Comparison of ENCODE assay signal across 20 cellular contexts in genomic region chr3:138455801-138456716, GRCh38. TPM values are rescaled to one million over a fixed set of nuclear protein-coding genes. Genes with fewer than 3 reads are reported as not detected.
DNase-seq lines count a peak whose midpoint lies in the region; ATAC-seq and TF ChIP-seq lines count a peak whose summit lies in the region.
"Had no signal": no experiment of that assay in that cellular context is flagged by ENCODE, and none has a peak within 500 bp of the region (broad histone marks: within the 10 kb centered on the region; RNA-seq: fewer than 3 reads in every experiment).

No MANE protein-coding gene starts in this region.

- DNase-seq in EL (peak; percentile 26), cerebellum (ENCODE audit: low spot score) (peak; percentile 37), neural crest cell (ENCODE audit: low read depth, low spot score) (no peak), DMS79 treated with DMSO at 0.1 percent for 48 hours (lab: John Stamatoyannopoulos, UW) (no peak), foreskin fibroblast (no peak), NCI-H345 (lab: John Stamatoyannopoulos, UW) (no peak)
- DNase-seq: activated CD8-positive, alpha-beta T cell treated with anti-CD3 and anti-CD28 coated beads for 36 hours; amniotic stem cell; glutamatergic neuron; KBM-7; naive thymus-derived CD4-positive, alpha-beta T cell; NCI-H1436 treated with DMSO at 0.1 percent for 48 hours; NK-92 treated with Interleukin-12 subunit alpha and Interleukin-12 subunit beta, amount 100 ng/mL, for 24 hours; stimulated activated CD4-positive, alpha-beta T cell treated with anti-CD3 and anti-CD28 coated beads, Interleukin-12 subunit alpha, Interleukin-12 subunit beta, amount 100 ng/mL, for 4 hours; T-cell had no signal

- ATAC-seq in GM21723 (IDR thresholded peaks at IDR 0.05; ENCODE audit: unreplicated experiment) = no peak
- ATAC-seq: activated CD8-positive, alpha-beta T cell treated with anti-CD3 and anti-CD28 coated beads for 36 hours; GM23338; naive thymus-derived CD4-positive, alpha-beta T cell; T-cell had no signal

- H3K4me3 Mint-ChIP-seq in neural crest cell = no peak overlapping the region
- H3K4me3 Mint-ChIP-seq: activated CD8-positive, alpha-beta T cell treated with anti-CD3 and anti-CD28 coated beads for 36 hours; GM23338; T-cell had no signal

- no peak for TF ChIP-seq RAD21 in Ishikawa (IDR thresholded peaks at IDR 0.05; ENCODE audit: low read depth)

- peak overlapping the region; percentile 78 for H3K27ac Mint-ChIP-seq in neural crest cell (ENCODE audit: unreplicated experiment)
- H3K27ac Mint-ChIP-seq: activated CD8-positive, alpha-beta T cell treated with anti-CD3 and anti-CD28 coated beads for 36 hours; GM23338; progenitor cell of endocrine pancreas; T-cell had no signal

- H3K36me3 Mint-ChIP-seq in neural crest cell (ENCODE audit: low read depth) = no peaks in the 10 kb centered on the region
- H3K36me3 Mint-ChIP-seq: naive thymus-derived CD4-positive, alpha-beta T cell; T-cell had no signal

- no peaks in the 10 kb centered on the region for H3K9me3 Mint-ChIP-seq in neural crest cell
- H3K9me3 Mint-ChIP-seq: activated CD8-positive, alpha-beta T cell treated with anti-CD3 and anti-CD28 coated beads for 36 hours; naive thymus-derived CD4-positive, alpha-beta T cell; T-cell had no signal

- TF ChIP-seq EP300 in Ishikawa (IDR thresholded peaks at IDR 0.05; ENCODE audit: borderline replicate concordance) = no peak

- TF ChIP-seq CTCF in neural crest cell (conservative IDR thresholded peaks at IDR 0.05) = no peak
- no peak for TF ChIP-seq CTCF in foreskin fibroblast (IDR thresholded peaks at IDR 0.05; ENCODE audit: low read depth, low read length)

- H3K27me3 Mint-ChIP-seq in neural crest cell (ENCODE audit: low read depth) = no peaks in the 10 kb centered on the region
- H3K27me3 Mint-ChIP-seq: activated CD8-positive, alpha-beta T cell treated with anti-CD3 and anti-CD28 coated beads for 36 hours; naive thymus-derived CD4-positive, alpha-beta T cell; progenitor cell of endocrine pancreas had no signal

- H3K4me1 Mint-ChIP-seq in neural crest cell = peaks cover 4% of the 10 kb centered on the region

- no peak overlapping the region for H3K4me3 ChIP-seq in foreskin fibroblast (ENCODE audit: low read depth in 1 of 2, low read length in 2 of 2)
- H3K4me3 ChIP-seq: GM23338, tibial artery had no signal

TF ChIP-seq in Ishikawa, 13 proteins besides CTCF, POLR2A, EP300 and RAD21:
- TF ChIP-seq REST (IDR thresholded peaks at IDR 0.05; ENCODE audit: low read depth) (no peak), YY1 (IDR thresholded peaks at IDR 0.05; ENCODE audit: low read depth) (no peak), FOXM1 (IDR thresholded peaks at IDR 0.05; ENCODE audit: borderline replicate concordance, low read depth) (no peak), MAX (IDR thresholded peaks at IDR 0.05) (peak; percentile 26; the same call in 1 of the 2 replicates), CREB1 (IDR thresholded peaks at IDR 0.05; ENCODE audit: low read depth) (no peak), NFIC (IDR thresholded peaks at IDR 0.05) (peak; percentile 34; the same call in 1 of the 2 replicates), EGR1 (IDR thresholded peaks at IDR 0.05) (no peak)

RNA-seq across cellular contexts. Expression of gene ESYT3, which starts 21.6 kb away (rescaled TPM):
- total RNA-seq in cerebellum (10.0 TPM), neural crest cell (0.44 and 1.1 TPM in 2 replicates)

Comparison
In these comparisons a context has a peak if more than half of its experiments do, and no peak if none do; other contexts are left out.
1. DNase-seq: peak in EL (single experiment) and cerebellum (single experiment); none in neural crest cell (single experiment), DMS79 treated with DMSO at 0.1 percent for 48 hours (single experiment), foreskin fibroblast (0 of 2) and NCI-H345 (single experiment).